1 cellular context compared by ENCODE assay signal in the genomic region with DNA sequence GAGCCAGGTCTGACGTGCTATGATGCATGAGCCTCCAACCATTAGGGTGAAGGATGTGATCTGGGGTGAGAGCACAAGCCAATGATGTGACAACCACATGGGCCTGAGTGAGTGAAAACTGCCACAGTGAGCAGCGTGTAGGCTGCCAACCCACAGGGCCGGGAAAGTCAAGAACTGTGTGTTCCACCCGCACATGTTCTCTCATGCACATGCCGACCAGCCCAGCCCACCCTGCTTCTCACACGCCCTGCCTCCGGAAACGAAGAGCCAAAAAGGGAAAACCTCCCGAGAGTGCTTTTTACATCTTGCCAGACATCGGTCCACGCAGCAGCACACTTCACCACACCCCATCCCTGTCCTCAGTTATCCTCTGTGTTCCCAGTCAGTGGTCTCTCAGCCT.
TF ChIP-seq lines count a peak whose summit lies in the region.

No MANE protein-coding gene starts in this region.

TF ChIP-seq in IMR-90, 13 proteins besides CTCF, POLR2A, EP300 and RAD21 (continued from another document):
- TF ChIP-seq MAZ (IDR thresholded peaks at IDR 0.05; ENCODE audit: borderline replicate concordance, low read depth, low read length) = no peak
